8 cellular contexts compared by ENCODE assay signal in the genomic region with DNA sequence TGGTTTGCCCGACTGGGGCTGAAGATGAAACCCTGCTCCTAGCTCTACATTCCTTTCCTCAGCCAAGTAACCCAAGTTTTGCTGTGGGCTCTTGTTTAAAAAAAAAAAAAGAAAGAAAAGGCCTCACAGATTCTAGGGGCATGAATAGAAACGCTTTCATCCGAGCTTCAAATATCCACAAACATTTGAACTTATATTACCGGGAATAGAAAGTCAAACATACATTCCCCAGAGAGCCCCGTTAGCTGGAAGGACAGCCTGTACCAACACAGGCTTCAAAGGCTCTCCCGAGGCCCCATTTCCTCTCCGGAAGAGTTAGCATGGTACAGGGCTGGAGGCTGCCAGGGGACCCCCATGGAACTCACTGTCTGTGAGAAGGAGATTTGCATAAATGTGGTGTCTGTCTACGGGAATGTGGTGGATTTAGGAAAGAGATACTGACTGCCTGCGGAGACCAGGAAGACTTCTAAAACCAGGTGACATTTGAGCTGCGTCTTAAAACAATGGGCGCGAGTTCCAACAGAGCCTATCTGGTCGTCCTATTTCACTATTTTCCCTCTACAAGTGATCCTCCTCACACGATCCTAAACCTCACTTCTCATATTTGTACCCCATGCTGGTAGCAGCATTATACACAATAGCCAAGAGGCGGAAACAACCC. TPM values are rescaled to one million over a fixed set of nuclear protein-coding genes. Genes with fewer than 3 reads are reported as not detected.
DNase-seq lines count a peak whose midpoint lies in the region; ATAC-seq, FAIRE-seq and TF ChIP-seq lines count a peak whose summit lies in the region.

No MANE protein-coding gene starts in this region.

- no peaks in the 10 kb centered on the region for H3K36me3 ChIP-seq in effector memory CD4-positive, alpha-beta T cell (ENCODE audit: control insufficient read depth, insufficient read depth, low read length)
- no peaks in the 10 kb centered on the region for H3K36me3 ChIP-seq in mucosa of stomach (ENCODE audit: control insufficient read depth, insufficient read depth, low read length)

- H3K9ac ChIP-seq in mucosa of stomach (ENCODE audit: low read length) = peak overlapping the region; percentile 35

- ATAC-seq in A549 = 0 out of 6 replicates have a peak, but pooled peaks of 1 of the 2 experiments have one; percentile 6

- peaks cover 14% of the 10 kb centered on the region for H3K27me3 ChIP-seq in effector memory CD4-positive, alpha-beta T cell (replicated peaks; ENCODE audit: control insufficient read depth, insufficient read depth, low read length, poor library complexity, severe bottlenecking)
- peaks cover 17% of the 10 kb centered on the region for H3K27me3 ChIP-seq in mucosa of stomach (ENCODE audit: control insufficient read depth, insufficient read depth, low read length)

- peak overlapping the region; percentile 84 to 93 for H3K27ac ChIP-seq in A549
- H3K27ac ChIP-seq in effector memory CD4-positive, alpha-beta T cell (ENCODE audit: insufficient read depth, low read length, poor library complexity, severe bottlenecking) = no peak overlapping the region

- TF ChIP-seq POLR2A in A549 (IDR thresholded peaks at IDR 0.05; ENCODE audit: low read length) = no peak

- peak overlapping the region; percentile 84 for H3K4me2 ChIP-seq in A549

- POLR2A ChIA-PET in A549 (lab: Yijun Ruan, JAX) = interaction anchor here (0.5 to 1.9 kb wide), 4 partner anchors 23 to 39 kb away, joined by 3 to 9 read pairs (median 5); a partner anchor contains a TSS

- TF ChIP-seq EP300 in A549 (IDR thresholded peaks at IDR 0.05) = no peak

- whole genome bisulfite sequencing in A549 (ENCODE audit: missing lambda C conversion rate) = 77% methylated on average over 15 of the region's 15 CpGs

- H3K4me1 ChIP-seq in A549 = peaks cover 26% of the 10 kb centered on the region; the same call in 2 of the 3 replicates
- peaks cover 11% of the 10 kb centered on the region for H3K4me1 ChIP-seq in effector memory CD4-positive, alpha-beta T cell (ENCODE audit: control insufficient read depth, insufficient read depth, low read length, poor library complexity, severe bottlenecking)
- peaks cover 13% of the 10 kb centered on the region for H3K4me1 ChIP-seq in mucosa of stomach (ENCODE audit: control insufficient read depth, insufficient read depth, low read length)

- no peak for TF ChIP-seq RAD21 in A549 (conservative IDR thresholded peaks at IDR 0.05 in 1 of 2, IDR thresholded peaks at IDR 0.05 in 1 of 2)

- H3K4me3 ChIP-seq in A549 (peak overlapping the region; percentile 65), mucosa of stomach (ENCODE audit: low read length) (no peak overlapping the region)
- H3K4me3 ChIP-seq in effector memory CD4-positive, alpha-beta T cell (ENCODE audit: insufficient read depth, low read depth, low read length, poor library complexity, severe bottlenecking) = peak overlapping the region; percentile 45

- CTCF ChIA-PET in A549 (lab: Yijun Ruan, JAX) = interaction anchor here (0.6 to 8.6 kb wide), 16 partner anchors 11 to 492 kb away, joined by 3 to 146 read pairs (median 9); a partner anchor contains a TSS

- no peak for FAIRE-seq in A549 (lab: Jason Lieb, UNC)

- TF ChIP-seq CTCF in A549 (IDR thresholded peaks at IDR 0.05) = no peak

- H3K9me3 ChIP-seq in A549 = peaks cover 10% of the 10 kb centered on the region
- no peaks in the 10 kb centered on the region for H3K9me3 ChIP-seq in effector memory CD4-positive, alpha-beta T cell (ENCODE audit: control insufficient read depth, low read length)
- H3K9me3 ChIP-seq in mucosa of stomach (ENCODE audit: control insufficient read depth, low read length) = no peaks in the 10 kb centered on the region

- DNase-seq in A549 (ENCODE audit: low read depth in 1 of 2, low spot score in 1 of 2) (no peak), NCI-H2107 treated with DMSO at 0.1 percent for 48 hours (lab: John Stamatoyannopoulos, UW; ENCODE audit: unreplicated experiment) (peak; percentile 33), NCI-H524 treated with DMSO at 0.1 percent for 48 hours (lab: John Stamatoyannopoulos, UW) (no peak), GM19238 (ENCODE audit: insufficient read length, low spot score) (no peak), NCI-H82 (lab: John Stamatoyannopoulos, UW) (no peak)
- DNase-seq in effector memory CD4-positive, alpha-beta T cell = no peak
- DNase-seq in stimulated activated CD4-positive, alpha-beta T cell treated with anti-CD3 and anti-CD28 coated beads, Interleukin-1b, Interleukin-23, amount 100 ng/mL, for 48 hours = no peak

TF ChIP-seq in A549, 52 proteins besides CTCF, POLR2A, EP300 and RAD21:
- TF ChIP-seq FOSL2 (IDR thresholded peaks at IDR 0.05) (no peak), FOSL2 (CRISPR knock-in tag; IDR thresholded peaks at IDR 0.05) (no peak), RCOR1 (IDR thresholded peaks at IDR 0.05; ENCODE audit: low read depth, low read length) (no peak), HOXA7 (CRISPR knock-in tag; IDR thresholded peaks at IDR 0.05) (no peak), NR3C1 (IDR thresholded peaks at IDR 0.05) (no peak), HDAC2 (IDR thresholded peaks at IDR 0.05) (no peak), MAFK (IDR thresholded peaks at IDR 0.05; ENCODE audit: partially characterized antibody) (no peak)
- TF ChIP-seq, protein P1, sequence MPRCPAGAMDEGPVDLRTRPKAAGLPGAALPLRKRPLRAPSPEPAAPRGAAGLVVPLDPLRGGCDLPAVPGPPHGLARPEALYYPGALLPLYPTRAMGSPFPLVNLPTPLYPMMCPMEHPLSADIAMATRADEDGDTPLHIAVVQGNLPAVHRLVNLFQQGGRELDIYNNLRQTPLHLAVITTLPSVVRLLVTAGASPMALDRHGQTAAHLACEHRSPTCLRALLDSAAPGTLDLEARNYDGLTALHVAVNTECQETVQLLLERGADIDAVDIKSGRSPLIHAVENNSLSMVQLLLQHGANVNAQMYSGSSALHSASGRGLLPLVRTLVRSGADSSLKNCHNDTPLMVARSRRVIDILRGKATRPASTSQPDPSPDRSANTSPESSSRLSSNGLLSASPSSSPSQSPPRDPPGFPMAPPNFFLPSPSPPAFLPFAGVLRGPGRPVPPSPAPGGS (IDR thresholded peaks at IDR 0.05) = no peak
- TF ChIP-seq, protein P2, sequence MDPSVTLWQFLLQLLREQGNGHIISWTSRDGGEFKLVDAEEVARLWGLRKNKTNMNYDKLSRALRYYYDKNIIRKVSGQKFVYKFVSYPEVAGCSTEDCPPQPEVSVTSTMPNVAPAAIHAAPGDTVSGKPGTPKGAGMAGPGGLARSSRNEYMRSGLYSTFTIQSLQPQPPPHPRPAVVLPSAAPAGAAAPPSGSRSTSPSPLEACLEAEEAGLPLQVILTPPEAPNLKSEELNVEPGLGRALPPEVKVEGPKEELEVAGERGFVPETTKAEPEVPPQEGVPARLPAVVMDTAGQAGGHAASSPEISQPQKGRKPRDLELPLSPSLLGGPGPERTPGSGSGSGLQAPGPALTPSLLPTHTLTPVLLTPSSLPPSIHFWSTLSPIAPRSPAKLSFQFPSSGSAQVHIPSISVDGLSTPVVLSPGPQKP (IDR thresholded peaks at IDR 0.05; ENCODE audit: low read depth, low read length) = no peak

RNA-seq across cellular contexts. Expression of a gene that starts 0.7 kb away (rescaled TPM):
- polyA plus RNA-seq in A549 (2011; rRNA removed) = 16.8 and 21.1 TPM in 2 replicates
- 10.2 and 11.0 TPM in 2 replicates for polyA plus RNA-seq in A549 (2012; cell fraction: cytosol; rRNA removed)
- polyA plus RNA-seq in A549 (2012; cell fraction: nucleus; rRNA removed) = 11.2 and 12.3 TPM in 2 replicates
- 11.2 to 17.2 TPM (median 14.2 TPM) in 3 replicates for polyA plus RNA-seq in A549 (2017; fragmentation: RNase III; extraction: RNeasy Plus Mini Kit Qiagen cat#74134 plus additional on column Dnase treatment)
- polyA minus RNA-seq in A549 (2011; rRNA and poly(A)+ RNA removed) = 7.5 and 7.6 TPM in 2 replicates

RNA-seq across cellular contexts. Expression of a gene that starts 23.3 kb away (rescaled TPM):
- polyA plus RNA-seq in A549 (2011; rRNA removed) (24.6 and 28.5 TPM in 2 replicates), A549 (2017; fragmentation: RNase III; extraction: RNeasy Plus Mini Kit Qiagen cat#74134 plus additional on column Dnase treatment) (12.1 to 14.0 TPM (median 13.6 TPM) in 3 replicates)
- 5.7 TPM in 2 replicates for polyA plus RNA-seq in A549 (2012; cell fraction: cytosol; rRNA removed)
- 7.9 and 13.0 TPM in 2 replicates for polyA plus RNA-seq in A549 (2012; cell fraction: nucleus; rRNA removed)
- 15.8 and 20.1 TPM in 2 replicates for polyA minus RNA-seq in A549 (2011; rRNA and poly(A)+ RNA removed)

RNA-seq across cellular contexts. Expression of a gene that starts 38.2 kb away (rescaled TPM):
- polyA plus RNA-seq in A549 (2011; rRNA removed) (509 and 655 TPM in 2 replicates), A549 (2017; fragmentation: RNase III; extraction: RNeasy Plus Mini Kit Qiagen cat#74134 plus additional on column Dnase treatment) (225 to 284 TPM (median 275 TPM) in 3 replicates)
- 170 and 174 TPM in 2 replicates for polyA plus RNA-seq in A549 (2012; cell fraction: cytosol; rRNA removed)
- polyA plus RNA-seq in A549 (2012; cell fraction: nucleus; rRNA removed) = 95.3 and 126 TPM in 2 replicates
- 110 and 132 TPM in 2 replicates for polyA minus RNA-seq in A549 (2011; rRNA and poly(A)+ RNA removed)
